In the genomic region with DNA sequence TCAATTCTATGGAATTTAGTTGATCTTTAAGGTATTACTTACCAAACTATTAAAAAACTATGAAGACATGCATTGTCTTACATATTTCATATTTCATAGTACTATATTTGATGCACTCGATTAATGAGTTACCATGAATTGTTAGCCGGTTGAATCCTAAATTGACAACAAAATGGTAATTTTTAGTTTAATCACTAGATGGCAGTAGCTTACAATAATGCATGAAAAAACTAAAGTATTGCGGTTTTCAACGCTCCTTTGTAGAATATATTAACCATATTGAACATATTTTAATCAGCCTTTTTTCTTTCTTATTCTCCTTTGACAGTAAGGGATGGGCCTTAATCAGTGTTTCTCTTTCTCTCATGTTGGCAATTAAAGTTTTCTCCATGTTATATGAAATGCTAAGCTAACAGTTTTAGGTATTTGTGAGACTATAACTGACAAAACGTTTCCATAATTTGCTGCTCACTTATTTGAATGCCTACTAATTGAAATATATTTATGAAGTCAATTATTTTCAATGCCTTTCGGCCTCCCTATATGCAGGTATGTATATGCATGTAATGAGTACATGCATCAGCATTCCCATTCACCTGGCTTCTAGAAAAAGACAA, we compare ENCODE assay signal across 8 cellular contexts. TPM values are rescaled to one million over a fixed set of nuclear protein-coding genes. Genes with fewer than 3 reads are reported as not detected.
A peak's percentile ranks its signal among the peaks of the same experiment; 100 is the strongest.
DNase-seq lines count a peak whose midpoint lies in the region; ATAC-seq, FAIRE-seq and TF ChIP-seq lines count a peak whose summit lies in the region.

No MANE protein-coding gene starts in this region.

- CTCF ChIA-PET in A549 (lab: Yijun Ruan, JAX): interaction anchor here (1.0 to 2.0 kb wide), 22 partner anchors 9 to 1089 kb away, joined by 3 to 37 read pairs (median 4); a partner anchor contains a TSS

- peak; percentile 22 to 46 for DNase-seq in A549 (ENCODE audit: low read depth in 1 of 2, low spot score in 1 of 2)
- DNase-seq in NCI-H82 treated with DMSO at 0.1 percent for 48 hours (lab: John Stamatoyannopoulos, UW; ENCODE audit: unreplicated experiment): peak; percentile 46
- peak; percentile 53 for DNase-seq in middle frontal gyrus (ENCODE audit: extremely low spot score, low spot score)
- DNase-seq in stimulated activated naive CD8-positive, alpha-beta T cell treated with anti-CD3 and anti-CD28 coated beads, Interleukin-15, Interleukin-2, amounts not matched to agents 100 U/mL and 50 U/mL, for 24 hours: no peak
- no peak for DNase-seq in stimulated activated CD4-positive, alpha-beta T cell treated with anti-CD3 and anti-CD28 coated beads, Interleukin-1b, Interleukin-23, amount 100 ng/mL, for 48 hours

- POLR2A ChIA-PET in A549 (lab: Yijun Ruan, JAX): interaction anchor here (0.6 to 1.3 kb wide), 2 partner anchors 48 to 620 kb away, joined by 4 to 6 read pairs; a partner anchor contains a TSS

- H3K4me2 ChIP-seq in A549: peak overlapping the region; percentile 68

- peak; percentile 96 for FAIRE-seq in A549 (lab: Jason Lieb, UNC)
- peak; percentile 80 for FAIRE-seq in colon (lab: Jason Lieb, UNC)

- TF ChIP-seq RAD21 in A549 (conservative IDR thresholded peaks at IDR 0.05 in 1 of 2, IDR thresholded peaks at IDR 0.05 in 1 of 2): peak; percentile 88 to 90

- no peaks in the 10 kb centered on the region for H3K9me3 ChIP-seq in A549

- no peak for TF ChIP-seq EP300 in A549 (IDR thresholded peaks at IDR 0.05)

- 5% methylated on average over 6 of the region's 6 CpGs for WGBS in A549 (ENCODE audit: missing lambda C conversion rate)

- peaks cover 24% of the 10 kb centered on the region; the same call in 2 of the 3 replicates for H3K4me1 ChIP-seq in A549

- H3K27ac ChIP-seq in A549: peak overlapping the region; percentile 23 to 64; a peak in 3 of 6 replicates

- ATAC-seq in A549 (peak; percentile 48 to 71; a peak in 3 of 6 replicates), HG03196 (IDR thresholded peaks at IDR 0.05; ENCODE audit: unreplicated experiment) (peak; percentile 36)
- no peak for ATAC-seq in stimulated activated naive CD8-positive, alpha-beta T cell treated with anti-CD3 and anti-CD28 coated beads, Interleukin-15, Interleukin-2, amounts not matched to agents 100 U/mL and 50 U/mL, for 24 hours

- H3K4me3 ChIP-seq in A549: no peak overlapping the region

- no peak for TF ChIP-seq POLR2A in A549 (IDR thresholded peaks at IDR 0.05; ENCODE audit: low read length)

- TF ChIP-seq CTCF in A549 (IDR thresholded peaks at IDR 0.05): peak; percentile 77
- TF ChIP-seq CTCF in GM12874 (IDR thresholded peaks at IDR 0.05; ENCODE audit: insufficient read depth, low read depth, low read length): peak; percentile 26; the same call in 1 of the 2 replicates

TF ChIP-seq in A549, 52 proteins besides CTCF, POLR2A, EP300 and RAD21:
- TF ChIP-seq SMC3 (IDR thresholded peaks at IDR 0.05): peak; percentile 85
- TF ChIP-seq, protein P1, sequence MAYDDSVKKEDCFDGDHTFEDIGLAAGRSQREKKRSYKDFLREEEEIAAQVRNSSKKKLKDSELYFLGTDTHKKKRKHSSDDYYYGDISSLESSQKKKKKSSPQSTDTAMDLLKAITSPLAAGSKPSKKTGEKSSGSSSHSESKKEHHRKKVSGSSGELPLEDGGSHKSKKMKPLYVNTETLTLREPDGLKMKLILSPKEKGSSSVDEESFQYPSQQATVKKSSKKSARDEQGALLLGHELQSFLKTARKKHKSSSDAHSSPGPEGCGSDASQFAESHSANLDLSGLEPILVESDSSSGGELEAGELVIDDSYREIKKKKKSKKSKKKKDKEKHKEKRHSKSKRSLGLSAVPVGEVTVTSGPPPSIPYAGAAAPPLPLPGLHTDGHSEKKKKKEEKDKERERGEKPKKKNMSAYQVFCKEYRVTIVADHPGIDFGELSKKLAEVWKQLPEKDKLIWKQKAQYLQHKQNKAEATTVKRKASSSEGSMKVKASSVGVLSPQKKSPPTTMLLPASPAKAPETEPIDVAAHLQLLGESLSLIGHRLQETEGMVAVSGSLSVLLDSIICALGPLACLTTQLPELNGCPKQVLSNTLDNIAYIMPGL (CRISPR knock-in tag; IDR thresholded peaks at IDR 0.05; ENCODE audit: borderline replicate concordance): no peak

RNA-seq across cellular contexts. Expression of a gene that starts 48.5 kb away (rescaled TPM):
- polyA plus RNA-seq in A549 (2011; rRNA removed) (58.9 and 76.1 TPM in 2 replicates), A549 (2017; fragmentation: RNase III; extraction: RNeasy Plus Mini Kit Qiagen cat#74134 plus additional on column Dnase treatment) (51.9 to 59.4 TPM (median 53.6 TPM) in 3 replicates)
- polyA plus RNA-seq in A549 (2012; cell fraction: cytosol; rRNA removed): 16.7 and 20.5 TPM in 2 replicates
- 7.5 and 11.4 TPM in 2 replicates for polyA plus RNA-seq in A549 (2012; cell fraction: nucleus; rRNA removed)
- 17.4 and 22.3 TPM in 2 replicates for polyA minus RNA-seq in A549 (2011; rRNA and poly(A)+ RNA removed)

Comparison
In these comparisons a context has a peak if more than half of its experiments do, and no peak if none do; other contexts are left out.
1. DNase-seq: peak in A549 (2 of 2), NCI-H82 treated with DMSO at 0.1 percent for 48 hours (single experiment) and middle frontal gyrus (single experiment); none in stimulated activated naive CD8-positive, alpha-beta T cell treated with anti-CD3 and anti-CD28 coated beads, Interleukin-15, Interleukin-2, amounts not matched to agents 100 U/mL and 50 U/mL, for 24 hours (single experiment) and stimulated activated CD4-positive, alpha-beta T cell treated with anti-CD3 and anti-CD28 coated beads, Interleukin-1b, Interleukin-23, amount 100 ng/mL, for 48 hours (single experiment).